20 cellular contexts compared by ENCODE assay signal in genomic region chr17:15342460-15342859, GRCh38. TPM values are rescaled to one million over a fixed set of nuclear protein-coding genes. Genes with fewer than 3 reads are reported as not detected.
DNase-seq lines count a peak whose midpoint lies in the region; ATAC-seq, FAIRE-seq and TF ChIP-seq lines count a peak whose summit lies in the region.
"Had no signal": no experiment of that assay in that cellular context is flagged by ENCODE, and none has a peak within 500 bp of the region (broad histone marks: within the 10 kb centered on the region; RNA-seq: fewer than 3 reads in every experiment).

No MANE protein-coding gene starts in this region.

- H3K4me3 Mint-ChIP-seq in chondrocyte (ENCODE audit: unreplicated experiment): no peak overlapping the region
- H3K4me3 Mint-ChIP-seq in activated CD8-positive, alpha-beta T cell treated with anti-CD3 and anti-CD28 coated beads for 36 hours: no peak overlapping the region

- no peaks in the 10 kb centered on the region for H3K9me3 Mint-ChIP-seq in chondrocyte (ENCODE audit: low read depth)
- H3K9me3 Mint-ChIP-seq in activated CD8-positive, alpha-beta T cell treated with anti-CD3 and anti-CD28 coated beads for 36 hours: no peaks in the 10 kb centered on the region

- H3K27ac Mint-ChIP-seq in chondrocyte (ENCODE audit: unreplicated experiment): peak overlapping the region; percentile 27
- H3K27ac Mint-ChIP-seq in activated CD8-positive, alpha-beta T cell treated with anti-CD3 and anti-CD28 coated beads for 36 hours: no peak overlapping the region

- H3K79me2 ChIP-seq in keratinocyte (ENCODE audit: control insufficient read depth, insufficient read depth, low read length): no peaks in the 10 kb centered on the region

- H3K9me3 ChIP-seq in MG63 (no peaks in the 10 kb centered on the region), keratinocyte (ENCODE audit: control insufficient read depth, low read depth, low read length) (no peaks in the 10 kb centered on the region), A673 (ENCODE audit: low read depth, low read length, poor library complexity, severe bottlenecking) (no peaks in the 10 kb centered on the region)

- no peak overlapping the region for H2AFZ ChIP-seq in keratinocyte (ENCODE audit: control insufficient read depth, low read length)

- H3K4me3 ChIP-seq in MG63 (no peak overlapping the region), keratinocyte (ENCODE audit: control insufficient read depth in 2 of 3, extremely low read depth in 1 of 3, insufficient read depth in 2 of 3, low read depth in 1 of 3, low read length in 3 of 3) (no peak overlapping the region), A673 (ENCODE audit: low read depth, low read length, poor library complexity, severe bottlenecking) (no peak overlapping the region)
- H3K4me3 ChIP-seq: GM12878 had no signal

- intact Hi-C loops in A673 (cut with micrococcal nuclease; ENCODE audit: unreplicated experiment): loop anchor here (10.0 kb wide), 1 partner anchor 608 kb away; no protein-coding TSS in a partner anchor
- intact Hi-C loops in activated CD8-positive, alpha-beta T cell treated with anti-CD3 and anti-CD28 coated beads for 36 hours (cut with micrococcal nuclease): no loop called here

- H3K27me3 ChIP-seq in MG63 (no peaks in the 10 kb centered on the region; the same call in 1 of the 2 replicates), keratinocyte (ENCODE audit: control insufficient read depth, extremely low read depth, insufficient read depth, low read length) (peaks cover 9% of the 10 kb centered on the region), A673 (replicated peaks; ENCODE audit: insufficient read depth, low read depth, low read length, poor library complexity) (peaks cover 39% of the 10 kb centered on the region)

- ATAC-seq in GM19023 (IDR thresholded peaks at IDR 0.05; ENCODE audit: unreplicated experiment): no peak
- no peak for ATAC-seq in activated CD8-positive, alpha-beta T cell treated with anti-CD3 and anti-CD28 coated beads for 36 hours
- ATAC-seq: GM12878 had no signal

- CTCF ChIA-PET in A673 (lab: Charles Lee): no interaction called here
- CTCF ChIA-PET in activated CD8-positive, alpha-beta T cell treated with anti-CD3 and anti-CD28 coated beads for 36 hours (lab: Charles Lee): no interaction called here

- H3K9me1 ChIP-seq in keratinocyte (ENCODE audit: control insufficient read depth, extremely low read depth, insufficient read depth, low read length): no peaks in the 10 kb centered on the region

- TF ChIP-seq CTCF in chondrocyte (IDR thresholded peaks at IDR 0.05) (no peak), keratinocyte (optimal IDR thresholded peaks at IDR 0.05 in 1 of 3, IDR thresholded peaks at IDR 0.05 in 1 of 3, conservative IDR thresholded peaks at IDR 0.05 in 1 of 3; ENCODE audit: extremely low read depth in 1 of 3, insufficient read depth in 2 of 3, low read length in 3 of 3) (no peak), A673 (conservative IDR thresholded peaks at IDR 0.05; ENCODE audit: low read depth, low read length) (no peak)
- no peak for TF ChIP-seq CTCF in activated CD8-positive, alpha-beta T cell treated with anti-CD3 and anti-CD28 coated beads for 36 hours (IDR thresholded peaks at IDR 0.05)

- H3K4me1 ChIP-seq in keratinocyte (ENCODE audit: control insufficient read depth, extremely low read depth, insufficient read depth, low read length): peaks cover 10% of the 10 kb centered on the region
- no peaks in the 10 kb centered on the region for H3K4me1 ChIP-seq in A673 (ENCODE audit: insufficient read depth, low read length, poor library complexity, severe bottlenecking)

- peaks cover 3% of the 10 kb centered on the region for H3K27me3 Mint-ChIP-seq in chondrocyte (ENCODE audit: low read depth)
- H3K27me3 Mint-ChIP-seq in activated CD8-positive, alpha-beta T cell treated with anti-CD3 and anti-CD28 coated beads for 36 hours: peaks cover 57% of the 10 kb centered on the region

- BruUV-seq in A673 (replicated peaks; lab: Mats Ljungman, UMichigan): no TSS peak

- FAIRE-seq in keratinocyte (lab: Jason Lieb, UNC): peak; percentile 64
- FAIRE-seq: GM12878, H54 had no signal

- no peak overlapping the region for H3K27ac ChIP-seq in keratinocyte (ENCODE audit: control insufficient read depth, insufficient read depth, low read length)
- no peak overlapping the region for H3K27ac ChIP-seq in A673 (ENCODE audit: low read depth, low read length, poor library complexity, severe bottlenecking)
- H3K27ac ChIP-seq: C4-2B, KMS-11 had no signal

- POLR2A ChIA-PET in A673 (lab: Charles Lee; ENCODE audit: low non-redundant PET): no interaction called here
- POLR2A ChIA-PET in activated CD8-positive, alpha-beta T cell treated with anti-CD3 and anti-CD28 coated beads for 36 hours (lab: Charles Lee): no interaction called here

- peak overlapping the region; percentile 83 for H3K4me2 ChIP-seq in keratinocyte (ENCODE audit: control insufficient read depth, extremely low read depth, insufficient read depth, low read depth, low read length)
- H3K4me2 ChIP-seq: KMS-11 had no signal

- no peak overlapping the region for H3K9ac ChIP-seq in keratinocyte (ENCODE audit: control insufficient read depth, extremely low read depth, insufficient read depth, low read length)
- H3K9ac ChIP-seq: KMS-11 had no signal

- H3K4me1 Mint-ChIP-seq in chondrocyte (ENCODE audit: low read depth): peaks cover 14% of the 10 kb centered on the region
- H3K4me1 Mint-ChIP-seq in activated CD8-positive, alpha-beta T cell treated with anti-CD3 and anti-CD28 coated beads for 36 hours (ENCODE audit: low read depth): peaks cover 5% of the 10 kb centered on the region

- H3K36me3 ChIP-seq in MG63 (no peaks in the 10 kb centered on the region), keratinocyte (ENCODE audit: control insufficient read depth in 2 of 2, extremely low read depth in 1 of 2, insufficient read depth in 2 of 2, low read length in 2 of 2) (no peaks in the 10 kb centered on the region), A673 (ENCODE audit: insufficient read depth, low read length, poor library complexity, severe bottlenecking) (no peaks in the 10 kb centered on the region)

- no peaks in the 10 kb centered on the region for H4K20me1 ChIP-seq in keratinocyte (ENCODE audit: control insufficient read depth, extremely low read depth, insufficient read depth, low read length)

- dilution Hi-C loops in keratinocyte (cut with MboI; ENCODE audit: extremely low pct_ligation_motif_present, low sequenced_read_pairs): no loop called here

- DNase-seq in MG63 (peak; percentile 23), chondrocyte (ENCODE audit: low spot score) (no peak), keratinocyte (ENCODE audit: low read depth, low spot score) (no peak), A673 (ENCODE audit: low spot score) (no peak), foreskin melanocyte (no peak)
- DNase-seq in activated CD8-positive, alpha-beta T cell treated with anti-CD3 and anti-CD28 coated beads for 36 hours: no peak
- DNase-seq: AML-193, NCI-H1417 treated with DMSO at 0.1 percent for 48 hours, NCI-H187 treated with DMSO at 0.1 percent for 48 hours, NCI-H2227 treated with DMSO at 0.1 percent for 48 hours, NCI-H510A treated with DMSO at 0.1 percent for 48 hours, NCI-H82, RPMI8226, SHP77 treated with DMSO at 0.1 percent for 48 hours had no signal

- H3K36me3 Mint-ChIP-seq in chondrocyte (ENCODE audit: low read depth): no peaks in the 10 kb centered on the region
- H3K36me3 Mint-ChIP-seq in activated CD8-positive, alpha-beta T cell treated with anti-CD3 and anti-CD28 coated beads for 36 hours (ENCODE audit: low read depth): no peaks in the 10 kb centered on the region

RNA-seq across cellular contexts. Expression of gene TEKT3, which starts 1.1 kb away (rescaled TPM):
- total RNA-seq in MG63 (2014; rRNA removed; shearing (Covaris generic); ENCODE audit: low replicate concordance): not detected in 2 replicates
- total RNA-seq in chondrocyte: 0.82 to 2.3 TPM in 2 of 3 replicates, not detected in the other
- 0.12 to 0.19 TPM (median 0.16 TPM) in 3 replicates for polyA plus RNA-seq in keratinocyte
- polyA plus RNA-seq in keratinocyte (2011; ENCODE audit: low read depth): not detected
- polyA plus RNA-seq in keratinocyte (2011; cell fraction: cytosol; rRNA removed): 0.26 TPM in 1 of 2 replicates, not detected in the other
- polyA plus RNA-seq in keratinocyte (2011; cell fraction: nucleus; rRNA removed): 0.14 and 0.73 TPM in 2 replicates
- not detected in 2 replicates for polyA plus RNA-seq in keratinocyte (2012; ENCODE audit: low replicate concordance)
- polyA minus RNA-seq in keratinocyte: not detected in 3 replicates
- polyA minus RNA-seq in keratinocyte (2011; cell fraction: cytosol; rRNA and poly(A)+ RNA removed): not detected
- not detected in 2 replicates for polyA minus RNA-seq in keratinocyte (2011; cell fraction: nucleus; rRNA and poly(A)+ RNA removed)
- not detected in 2 replicates for total RNA-seq in A673 (2021)
- total RNA-seq in activated CD8-positive, alpha-beta T cell treated with anti-CD3 and anti-CD28 coated beads for 36 hours: not detected
- total RNA-seq: GM12878, M059J had no signal
